Comparison of ENCODE assay signal across 18 cellular contexts in genomic region chr6:130928993-130929678, GRCh38.
A peak's percentile ranks its signal among the peaks of the same experiment; 100 is the strongest.
DNase-seq lines count a peak whose midpoint lies in the region; ATAC-seq, FAIRE-seq and TF ChIP-seq lines count a peak whose summit lies in the region.
"Had no signal": no experiment of that assay in that cellular context is flagged by ENCODE, and none has a peak within 500 bp of the region (broad histone marks: within the 10 kb centered on the region; RNA-seq: fewer than 3 reads in every experiment).

No MANE protein-coding gene starts in this region.

- peak; percentile 56 for DNase-seq in Ammon's horn (ENCODE audit: low spot score)
- DNase-seq in adipocyte (ENCODE audit: low read depth): peak; percentile 63
- DNase-seq in fibroblast of villous mesenchyme (ENCODE audit: low read depth): peak; percentile 55
- no peak for DNase-seq in pancreas
- no peak for DNase-seq in activated CD4-positive, alpha-beta memory T cell treated with anti-CD3 and anti-CD28 coated beads for 36 hours
- DNase-seq in islet precursor cell: no peak
- DNase-seq: activated CD8-positive, alpha-beta memory T cell treated with anti-CD3 and anti-CD28 coated beads for 24 hours; NCI-H1092 treated with DMSO at 0.1 percent for 48 hours; NCI-H526; stimulated activated CD4-positive, alpha-beta T cell treated with anti-CD3 and anti-CD28 coated beads, Interleukin-4, amount 100 ng/mL, for 4 hours; stimulated activated naive CD4-positive, alpha-beta T cell had no signal

- WGBS in pancreas, 2 donors: 33 to 45% methylated on average over 7 of the region's 7 CpGs

- H3K4me3 ChIP-seq in adipocyte (ENCODE audit: low read length) (peak overlapping the region; percentile 61), fibroblast of villous mesenchyme (ENCODE audit: low read depth, low read length) (no peak overlapping the region), pancreas (no peak overlapping the region)

- H3K27me3 ChIP-seq in adipocyte (replicated peaks; ENCODE audit: control insufficient read depth, insufficient read depth, low read length): no peaks in the 10 kb centered on the region
- H3K27me3 ChIP-seq in pancreas: no peaks in the 10 kb centered on the region

- peak overlapping the region; percentile 39 for H3K9ac ChIP-seq in adipocyte (ENCODE audit: low read length)

- H3K4me1 Mint-ChIP-seq in activated CD4-positive, alpha-beta memory T cell treated with anti-CD3 and anti-CD28 coated beads for 36 hours (ENCODE audit: low read depth): no peaks in the 10 kb centered on the region

- H3K27ac ChIP-seq in pancreas: no peak overlapping the region
- H3K27ac ChIP-seq: C4-2B had no signal

- H3K4me1 ChIP-seq in adipocyte (ENCODE audit: control insufficient read depth, insufficient read depth, low read length): peaks cover 37% of the 10 kb centered on the region
- H3K4me1 ChIP-seq in pancreas: peaks cover 0 to 2% (median 0%) of the 10 kb centered on the region in 3 donors

- H3K36me3 ChIP-seq in adipocyte (ENCODE audit: control insufficient read depth, insufficient read depth, low read length, severe bottlenecking): no peaks in the 10 kb centered on the region
- H3K36me3 ChIP-seq in pancreas: no peaks in the 10 kb centered on the region

- POLR2A ChIA-PET in activated CD4-positive, alpha-beta memory T cell treated with anti-CD3 and anti-CD28 coated beads for 36 hours (lab: Charles Lee): no interaction called here

- H3K9me3 Mint-ChIP-seq in activated CD4-positive, alpha-beta memory T cell treated with anti-CD3 and anti-CD28 coated beads for 36 hours: no peaks in the 10 kb centered on the region
- H3K9me3 Mint-ChIP-seq: activated naive CD4-positive, alpha-beta T cell treated with anti-CD3 and anti-CD28 coated beads, Interleukin-2, amount 50 U/mL, for 72 hours had no signal

- no peak for TF ChIP-seq CTCF in fibroblast of villous mesenchyme (IDR thresholded peaks at IDR 0.05; ENCODE audit: insufficient read depth, low read depth, low read length)
- TF ChIP-seq CTCF in pancreas (IDR thresholded peaks at IDR 0.05): no peak

- H3K36me3 Mint-ChIP-seq in activated CD4-positive, alpha-beta memory T cell treated with anti-CD3 and anti-CD28 coated beads for 36 hours: no peaks in the 10 kb centered on the region
- H3K36me3 Mint-ChIP-seq: activated naive CD4-positive, alpha-beta T cell treated with anti-CD3 and anti-CD28 coated beads, Interleukin-2, amount 50 U/mL, for 72 hours had no signal

- ATAC-seq in pancreas: peak in 3 of 4 donors; percentile 32 to 51 (median 48)
- no peak for ATAC-seq in GM21619 (IDR thresholded peaks at IDR 0.05; ENCODE audit: unreplicated experiment)
- ATAC-seq in GM19035 (IDR thresholded peaks at IDR 0.05; ENCODE audit: unreplicated experiment): no peak
- ATAC-seq: activated naive CD4-positive, alpha-beta T cell treated with anti-CD3 and anti-CD28 coated beads, Interleukin-2, amount 50 U/mL, for 72 hours had no signal

- CTCF ChIA-PET in activated CD4-positive, alpha-beta memory T cell treated with anti-CD3 and anti-CD28 coated beads for 36 hours (lab: Charles Lee): interaction anchor here (0.6 kb wide), 1 partner anchor 80 kb away, joined by 3 read pairs; no protein-coding TSS in a partner anchor

- no peak overlapping the region for H3K4me3 Mint-ChIP-seq in activated CD4-positive, alpha-beta memory T cell treated with anti-CD3 and anti-CD28 coated beads for 36 hours

- FAIRE-seq in pancreas (lab: Jason Lieb, UNC): no peak
- FAIRE-seq: HTR-8/SVneo, TTC549 had no signal

- H3K27ac Mint-ChIP-seq in activated CD4-positive, alpha-beta memory T cell treated with anti-CD3 and anti-CD28 coated beads for 36 hours: no peak overlapping the region
- H3K27ac Mint-ChIP-seq: activated naive CD4-positive, alpha-beta T cell treated with anti-CD3 and anti-CD28 coated beads, Interleukin-2, amount 50 U/mL, for 72 hours; progenitor cell of endocrine pancreas had no signal

- no peaks in the 10 kb centered on the region for H3K27me3 Mint-ChIP-seq in activated CD4-positive, alpha-beta memory T cell treated with anti-CD3 and anti-CD28 coated beads for 36 hours
- H3K27me3 Mint-ChIP-seq: progenitor cell of endocrine pancreas had no signal

- H3K9me3 ChIP-seq in adipocyte (ENCODE audit: control insufficient read depth, low read length) (no peaks in the 10 kb centered on the region), pancreas (no peaks in the 10 kb centered on the region)

- intact Hi-C loops in pancreas (cut with DNase I): no loop called here
- intact Hi-C loops in activated CD4-positive, alpha-beta memory T cell treated with anti-CD3 and anti-CD28 coated beads for 36 hours (cut with micrococcal nuclease): no loop called here

Comparison
In these comparisons a context has a peak if more than half of its experiments do, and no peak if none do; other contexts are left out.
1. DNase-seq: peak in Ammon's horn (single experiment), adipocyte (single experiment) and fibroblast of villous mesenchyme (single experiment); none in pancreas (0 of 6), activated CD4-positive, alpha-beta memory T cell treated with anti-CD3 and anti-CD28 coated beads for 36 hours (single experiment) and islet precursor cell (single experiment).
2. ATAC-seq: peak in pancreas (3 of 4); none in GM21619 (single experiment) and GM19035 (single experiment).